28 cellular contexts compared by ENCODE assay signal in genomic region chr4:78606530-78607095, GRCh38. TPM values are rescaled to one million over a fixed set of nuclear protein-coding genes. Genes with fewer than 3 reads are reported as not detected.
"Had no signal": no experiment of that assay in that cellular context is flagged by ENCODE, and none has a peak within 500 bp of the region (broad histone marks: within the 10 kb centered on the region; RNA-seq: fewer than 3 reads in every experiment).

No MANE protein-coding gene starts in this region.

- H3K4me2 ChIP-seq: KMS-11 had no signal

- H3K27ac Mint-ChIP-seq: activated CD8-positive, alpha-beta memory T cell treated with anti-CD3 and anti-CD28 coated beads, Interleukin-2, amount 10 ng/mL, durations not matched to agents 7 days and 5 days; activated naive CD4-positive, alpha-beta T cell treated with anti-CD3 and anti-CD28 coated beads for 36 hours; activated naive CD8-positive, alpha-beta T cell; activated T-helper 17 cell treated with anti-CD3 and anti-CD28 coated beads, Interleukin-2, amount 50 U/mL, for 72 hours; brain; T-helper 1 cell treated with Interleukin-12 subunit alpha and Interleukin-12 subunit beta and Interleukin-4 antibody, amounts not matched to agents 30 μg/mL and 1 μg/mL, for 36 hours had no signal

- H3K4me1 Mint-ChIP-seq: activated T-helper 17 cell treated with anti-CD3 and anti-CD28 coated beads, Interleukin-2, amount 50 U/mL, for 72 hours; brain had no signal

- H3K9me3 ChIP-seq: SJSA1 had no signal

- H3K4me3 ChIP-seq: cardiac muscle cell, SJSA1 had no signal

- H3K4me3 Mint-ChIP-seq: activated CD8-positive, alpha-beta memory T cell treated with anti-CD3 and anti-CD28 coated beads, Interleukin-2, amount 10 ng/mL, durations not matched to agents 7 days and 5 days; activated naive CD4-positive, alpha-beta T cell treated with anti-CD3 and anti-CD28 coated beads for 36 hours; activated naive CD8-positive, alpha-beta T cell; activated T-cell treated with anti-CD3 and anti-CD28 coated beads, Interleukin-2, amount 50 U/mL, for 4 hours; activated T-helper 17 cell treated with anti-CD3 and anti-CD28 coated beads, Interleukin-2, amount 50 U/mL, for 72 hours; brain; T-helper 1 cell treated with Interleukin-12 subunit alpha and Interleukin-12 subunit beta and Interleukin-4 antibody, amounts not matched to agents 30 μg/mL and 1 μg/mL, for 36 hours had no signal

- H3K27ac ChIP-seq: cardiac muscle cell, KMS-11, SJSA1 had no signal

- ATAC-seq: activated CD4-positive, CD25-positive, alpha-beta regulatory T cell treated with anti-CD3 and anti-CD28 coated beads, Interleukin-2, amount 50 U/mL, for 24 hours; activated CD8-positive, alpha-beta memory T cell treated with anti-CD3 and anti-CD28 coated beads, Interleukin-2, amount 10 ng/mL, durations not matched to agents 7 days and 5 days; activated T-helper 17 cell treated with anti-CD3 and anti-CD28 coated beads, Interleukin-2, amount 50 U/mL, for 72 hours; PC-3; SK-N-SH treated with all-trans-retinoic acid at 6 μM for 48 hours had no signal

- H3K27me3 ChIP-seq: cardiac muscle cell, SJSA1 had no signal

- DNase-seq: activated CD4-positive, alpha-beta T cell treated with anti-CD3 and anti-CD28 coated beads for 48 hours; activated CD4-positive, alpha-beta T cell treated with anti-CD3 and anti-CD28 coated beads, Interleukin-2, amount 50 U/mL, for 48 hours; activated CD8-positive, alpha-beta memory T cell treated with anti-CD3 and anti-CD28 coated beads, Interleukin-2, amount 10 ng/mL, durations not matched to agents 7 days and 5 days; activated gamma-delta T cell; activated naive CD4-positive, alpha-beta T cell treated with anti-CD3 and anti-CD28 coated beads for 36 hours; activated T-cell treated with anti-CD3 and anti-CD28 coated beads, Interleukin-2, amount 50 U/mL, for 4 hours; amygdala; NCI-H1105; NCI-H1436; NCI-H1694 treated with DMSO at 0.1 percent for 48 hours; NCI-H2029 treated with DMSO at 0.1 percent for 48 hours; NCI-H345; NCI-H510A; NCI-H69; NK-92 treated with Interleukin-12 subunit alpha and Interleukin-12 subunit beta, amount 100 ng/mL, for 24 hours; PC-3; SHP77 had no signal

- FAIRE-seq: astrocyte, RCC 7860 had no signal

- H3K36me3 Mint-ChIP-seq: activated CD8-positive, alpha-beta memory T cell treated with anti-CD3 and anti-CD28 coated beads, Interleukin-2, amount 10 ng/mL, durations not matched to agents 7 days and 5 days; brain had no signal

- H3K27me3 Mint-ChIP-seq: brain had no signal

- H3K9ac ChIP-seq: KMS-11 had no signal

- H3K9me3 Mint-ChIP-seq: activated naive CD4-positive, alpha-beta T cell treated with anti-CD3 and anti-CD28 coated beads for 36 hours; activated T-cell treated with anti-CD3 and anti-CD28 coated beads, Interleukin-2, amount 50 U/mL, for 4 hours; activated T-helper 17 cell treated with anti-CD3 and anti-CD28 coated beads, Interleukin-2, amount 50 U/mL, for 72 hours; brain; T-helper 1 cell treated with Interleukin-12 subunit alpha and Interleukin-12 subunit beta and Interleukin-4 antibody, amounts not matched to agents 30 μg/mL and 1 μg/mL, for 36 hours had no signal

RNA-seq across cellular contexts. Expression of gene ANXA3, which starts 55.0 kb away (rescaled TPM):
- total RNA-seq: activated T-helper 17 cell treated with anti-CD3 and anti-CD28 coated beads, Interleukin-2, amount 50 U/mL, for 72 hours had no signal
